Comparison of ENCODE assay signal across 1 cellular context in genomic region chr12:110468212-110469048, GRCh38.
A peak's percentile ranks its signal among the peaks of the same experiment; 100 is the strongest.
TF ChIP-seq lines count a peak whose summit lies in the region.

FAM216A (plus strand) TSS chr12:110468845; CDS start chr12:110468876, 31 bp downstream.
GPN3 (minus strand) TSS chr12:110468257; CDS start chr12:110468203, 54 bp downstream.

TF ChIP-seq in HepG2, 621 proteins besides CTCF, POLR2A, EP300 and RAD21 (continued from another document and continues in another):
- TF ChIP-seq TFE3 (CRISPR knock-in tag; IDR thresholded peaks at IDR 0.05) = 0 out of 2 replicates have a peak, but pooled peaks have one; percentile 12
- TF ChIP-seq HMG20A (CRISPR knock-in tag; IDR thresholded peaks at IDR 0.05; ENCODE audit: borderline replicate concordance) = no peak
- peak; percentile 12; the same call in 1 of the 2 replicates for TF ChIP-seq ZNF563 (CRISPR knock-in tag; IDR thresholded peaks at IDR 0.05)
- TF ChIP-seq ZNF772 (CRISPR knock-in tag; IDR thresholded peaks at IDR 0.05) = 0 out of 2 replicates have a peak, but pooled peaks have one; percentile 61
- TF ChIP-seq HOXA9 (CRISPR knock-in tag; IDR thresholded peaks at IDR 0.05; ENCODE audit: borderline replicate concordance) = peak; percentile 61; the same call in 1 of the 2 replicates
- no peak for TF ChIP-seq GTF2F1 (IDR thresholded peaks at IDR 0.05; ENCODE audit: low read length)
- peak; percentile 76 for TF ChIP-seq ZBTB38 (CRISPR knock-in tag; IDR thresholded peaks at IDR 0.05)
- no peak for TF ChIP-seq ZBTB21 (CRISPR knock-in tag; IDR thresholded peaks at IDR 0.05)
- TF ChIP-seq SP4 (CRISPR knock-in tag; IDR thresholded peaks at IDR 0.05) = peak; percentile 97
- TF ChIP-seq NBN (conservative IDR thresholded peaks at IDR 0.05) = no peak
- no peak for TF ChIP-seq RAD51 (IDR thresholded peaks at IDR 0.05; ENCODE audit: borderline replicate concordance)
- peak; percentile 94 for TF ChIP-seq ARID4A (CRISPR knock-in tag; IDR thresholded peaks at IDR 0.05; ENCODE audit: borderline replicate concordance)
- TF ChIP-seq MYC (CRISPR knock-in tag; IDR thresholded peaks at IDR 0.05; ENCODE audit: borderline replicate concordance) = peak; percentile 97
- peak; percentile 57 for TF ChIP-seq TGIF2 (CRISPR knock-in tag; IDR thresholded peaks at IDR 0.05)
- peak; percentile 83 for TF ChIP-seq POLR2AphosphoS5 (IDR thresholded peaks at IDR 0.05; ENCODE audit: low read depth, low read length)
- peak; percentile 15; the same call in 1 of the 2 replicates for TF ChIP-seq ZNF558 (CRISPR knock-in tag; IDR thresholded peaks at IDR 0.05; ENCODE audit: borderline replicate concordance)
- TF ChIP-seq RARG (CRISPR knock-in tag; IDR thresholded peaks at IDR 0.05; ENCODE audit: low read depth) = no peak; the same call in 1 of the 2 replicates
- TF ChIP-seq NFE2 (CRISPR knock-in tag; IDR thresholded peaks at IDR 0.05) = no peak
- no peak for TF ChIP-seq MED8 (CRISPR knock-in tag; IDR thresholded peaks at IDR 0.05; ENCODE audit: insufficient replicate concordance)
- peak; percentile 72 for TF ChIP-seq PHF8 (CRISPR knock-in tag; IDR thresholded peaks at IDR 0.05)
- TF ChIP-seq ZBTB44 (CRISPR knock-in tag; IDR thresholded peaks at IDR 0.05) = 0 out of 2 replicates have a peak, but pooled peaks have one; percentile 6
- TF ChIP-seq MLX (CRISPR knock-in tag; IDR thresholded peaks at IDR 0.05) = no peak; the same call in none of the 2 replicates
- no peak for TF ChIP-seq NR2F2 (IDR thresholded peaks at IDR 0.05; ENCODE audit: borderline replicate concordance, low read depth)
- TF ChIP-seq ZUFSP (CRISPR knock-in tag; IDR thresholded peaks at IDR 0.05; ENCODE audit: borderline replicate concordance) = no peak
- TF ChIP-seq ZNF567 (CRISPR knock-in tag; IDR thresholded peaks at IDR 0.05; ENCODE audit: borderline replicate concordance) = 0 out of 2 replicates have a peak, but pooled peaks have one; percentile 15
- TF ChIP-seq BCL3 (CRISPR knock-in tag; IDR thresholded peaks at IDR 0.05) = peak; percentile 60; the same call in 1 of the 2 replicates
- TF ChIP-seq CHD2 (IDR thresholded peaks at IDR 0.05; ENCODE audit: low read depth, low read length) = peak; percentile 91
- no peak for TF ChIP-seq SNAPC4 (CRISPR knock-in tag; IDR thresholded peaks at IDR 0.05)
- peak; percentile 55; the same call in 1 of the 2 replicates for TF ChIP-seq AHDC1 (CRISPR knock-in tag; IDR thresholded peaks at IDR 0.05; ENCODE audit: borderline replicate concordance)
- TF ChIP-seq KLF11 (CRISPR knock-in tag; IDR thresholded peaks at IDR 0.05) = peak; percentile 84
- TF ChIP-seq ZNF136 (CRISPR knock-in tag; IDR thresholded peaks at IDR 0.05; ENCODE audit: low read depth) = 0 out of 2 replicates have a peak, but pooled peaks have one; percentile 66
- no peak for TF ChIP-seq KAT2B (IDR thresholded peaks at IDR 0.05; ENCODE audit: borderline replicate concordance, low read depth, low read length)
- peak; percentile 92 for TF ChIP-seq MAX (IDR thresholded peaks at IDR 0.05)
- TF ChIP-seq PHB2 (IDR thresholded peaks at IDR 0.05; ENCODE audit: partially characterized antibody) = no peak
- TF ChIP-seq RCOR2 (CRISPR knock-in tag; IDR thresholded peaks at IDR 0.05) = no peak
- TF ChIP-seq ZNF549 (CRISPR knock-in tag; IDR thresholded peaks at IDR 0.05) = no peak
